In genomic region chr2:232696609-232697058, GRCh38 we compare ENCODE assay signal across 8 cellular contexts. TPM values are rescaled to one million over a fixed set of nuclear protein-coding genes. Genes with fewer than 3 reads are reported as not detected.
A peak's percentile ranks its signal among the peaks of the same experiment; 100 is the strongest.
DNase-seq lines count a peak whose midpoint lies in the region; ATAC-seq, FAIRE-seq and TF ChIP-seq lines count a peak whose summit lies in the region.

No MANE protein-coding gene starts in this region.

- intact Hi-C loops in sciatic nerve (cut with DNase I): no loop called here

- no peak overlapping the region for H3K14ac ChIP-seq in H1 (ENCODE audit: insufficient read length)

- POLR2A ChIA-PET in H1 (lab: Charles Lee; ENCODE audit: partially characterized antibody): interaction anchor here (1.3 to 1.5 kb wide), 3 partner anchors 11 to 113 kb away, joined by 3 to 4 read pairs (median 3); no protein-coding TSS in a partner anchor

- no peaks in the 10 kb centered on the region for H3K9me3 ChIP-seq in BLaER1 treated with 17β-estradiol and CSF1 and Interleukin-3, amounts not matched to agents 10 nM and 100 nM (replicated peaks in 1 of 11)
- H3K9me3 ChIP-seq in NT2/D1 (ENCODE audit: insufficient read depth, low read length): no peaks in the 10 kb centered on the region
- H3K9me3 ChIP-seq in H1 (ENCODE audit: insufficient read depth in 2 of 2, low read depth in 1 of 2, low read length in 1 of 2): no peaks in the 10 kb centered on the region
- H3K9me3 ChIP-seq in neuron (ENCODE audit: low read length): no peaks in the 10 kb centered on the region

- 56% methylated on average over 10 of the region's 10 CpGs; no CpG with 5 or more reads in 1 of the 2 experiments for WGBS in H1 (ENCODE audit: extremely low coverage in 1 of 2, insufficient coverage in 1 of 2, insufficient read length in 1 of 2, insufficient replicate concordance in 2 of 2, low coverage in 1 of 2, low lambda C conversion rate in 2 of 2, missing lambda C conversion rate in 1 of 2), 2 experiments

- ATAC-seq in sciatic nerve: no peak

- no peak for FAIRE-seq in H1 (lab: Jason Lieb, UNC)

- peaks cover 24 to 37% (median 29%) of the 10 kb centered on the region in 10 experiments for H3K4me1 ChIP-seq in BLaER1 treated with 17β-estradiol and CSF1 and Interleukin-3, amounts not matched to agents 10 nM and 100 nM
- H3K4me1 ChIP-seq in NT2/D1 (ENCODE audit: insufficient read depth, insufficient read length) (no peaks in the 10 kb centered on the region), H1 (replicated peaks in 1 of 4; ENCODE audit: control insufficient read depth in 3 of 4, insufficient read depth in 4 of 4, low read length in 3 of 4) (peaks cover 0 to 8% (median 3%) of the 10 kb centered on the region in 4 experiments; a peak in 4 of 7 replicates), neuron (ENCODE audit: insufficient read depth, low read length) (peaks cover 25% of the 10 kb centered on the region)

- no peak overlapping the region for H2BK20ac ChIP-seq in H1 (ENCODE audit: low read length)

- no peak overlapping the region for H3K56ac ChIP-seq in H1 (replicated peaks; ENCODE audit: insufficient read length, low read depth, low read length)

- no peak overlapping the region for H2AK5ac ChIP-seq in H1 (ENCODE audit: low read depth, low read length)

- H3K27ac ChIP-seq in BLaER1 treated with 17β-estradiol and CSF1 and Interleukin-3, amounts not matched to agents 10 nM and 100 nM: peak overlapping the region in 10 of 11 experiments; percentile 30 to 96 (median 78); a peak in 20 of 22 replicates
- peak overlapping the region; percentile 16; the same call in 1 of the 2 replicates for H3K27ac ChIP-seq in H1 (ENCODE audit: low read depth, low read length)

- H3K79me2 ChIP-seq in H1 (ENCODE audit: control insufficient read depth in 1 of 2, insufficient read depth in 2 of 2, low read length in 2 of 2): peaks cover 18 to 42% of the 10 kb centered on the region in 2 experiments

- TF ChIP-seq RAD21 in H1 (IDR thresholded peaks at IDR 0.05 in 1 of 2, conservative IDR thresholded peaks at IDR 0.05 in 1 of 2; ENCODE audit: low read depth in 2 of 2, low read length in 2 of 2): no peak

- no peak for TF ChIP-seq POLR2A in H1 (IDR thresholded peaks at IDR 0.05; ENCODE audit: control extremely low read depth in 1 of 2, low read depth in 2 of 2, low read length in 2 of 2)

- no peak overlapping the region for H3K23ac ChIP-seq in H1 (ENCODE audit: insufficient read length)

- no peak overlapping the region for H2BK15ac ChIP-seq in H1 (ENCODE audit: low read length)

- peak overlapping the region; percentile 66; the same call in 1 of the 2 replicates for H2AFZ ChIP-seq in H1 (ENCODE audit: low read length)
- peak overlapping the region; percentile 93 for H2AFZ ChIP-seq in neuron (ENCODE audit: low read depth, low read length)

- peaks cover 4 to 18% (median 6%) of the 10 kb centered on the region in 11 experiments; a peak in 15 of 22 replicates for H3K36me3 ChIP-seq in BLaER1 treated with 17β-estradiol and CSF1 and Interleukin-3, amounts not matched to agents 10 nM and 100 nM
- H3K36me3 ChIP-seq in NT2/D1 (ENCODE audit: insufficient read depth, insufficient read length, low read length) (peaks cover 21% of the 10 kb centered on the region), H1 (ENCODE audit: control insufficient read depth in 2 of 4, insufficient read depth in 4 of 4, low read length in 3 of 4) (no peaks in the 10 kb centered on the region; a peak in 1 of 8 replicates), neuron (ENCODE audit: insufficient read depth, low read length) (peaks cover 6% of the 10 kb centered on the region)

- peaks cover 0 to 33% (median 12%) of the 10 kb centered on the region in 11 experiments; a peak in 13 of 22 replicates for H4K20me1 ChIP-seq in BLaER1 treated with 17β-estradiol and CSF1 and Interleukin-3, amounts not matched to agents 10 nM and 100 nM
- peaks cover 0 to 2% of the 10 kb centered on the region in 2 experiments for H4K20me1 ChIP-seq in H1 (replicated peaks in 1 of 2; ENCODE audit: control insufficient read depth in 1 of 2, insufficient read depth in 2 of 2, low read length in 2 of 2)

- TF ChIP-seq CTCF in H1 (IDR thresholded peaks at IDR 0.05; ENCODE audit: control extremely low read depth in 1 of 3, insufficient read depth in 1 of 3, low read depth in 1 of 3, low read length in 3 of 3): no peak

- no peak overlapping the region for H2BK12ac ChIP-seq in H1 (ENCODE audit: low read depth, low read length)

- peak overlapping the region; percentile 43 to 91 (median 82) for H3K4me2 ChIP-seq in BLaER1 treated with 17β-estradiol and CSF1 and Interleukin-3, amounts not matched to agents 10 nM and 100 nM
- peak overlapping the region; percentile 44 to 65; a peak in 2 of 4 replicates for H3K4me2 ChIP-seq in H1 (ENCODE audit: insufficient read depth in 1 of 2, low read depth in 2 of 2, low read length in 2 of 2)

- H4K91ac ChIP-seq in H1 (replicated peaks; ENCODE audit: insufficient read length, low read length): no peak overlapping the region

- H3K27me3 ChIP-seq in BLaER1 treated with 17β-estradiol and CSF1 and Interleukin-3, amounts not matched to agents 10 nM and 100 nM: no peaks in the 10 kb centered on the region
- H3K27me3 ChIP-seq in NT2/D1 (ENCODE audit: insufficient read depth, insufficient read length) (no peaks in the 10 kb centered on the region), H1 (replicated peaks in 1 of 4; ENCODE audit: control insufficient read depth in 3 of 4, extremely low read depth in 1 of 4, insufficient read depth in 3 of 4, low read length in 3 of 4) (no peaks in the 10 kb centered on the region), neuron (ENCODE audit: insufficient read depth, low read length) (no peaks in the 10 kb centered on the region)

- H3K18ac ChIP-seq in H1 (ENCODE audit: extremely low read depth, low read length): no peak overlapping the region

- H3K4ac ChIP-seq in H1 (replicated peaks; ENCODE audit: insufficient read length, low read depth, low read length): peak overlapping the region; percentile 65

- no peak for TF ChIP-seq EP300 in H1 (IDR thresholded peaks at IDR 0.05; ENCODE audit: borderline replicate concordance in 1 of 2, low read depth in 2 of 2, low read length in 2 of 2)

- no peak overlapping the region for H4K8ac ChIP-seq in H1 (ENCODE audit: extremely low read depth, insufficient read depth, low read length)

- peak overlapping the region; percentile 80 to 100 (median 94) for H3K4me3 ChIP-seq in BLaER1 treated with 17β-estradiol and CSF1 and Interleukin-3, amounts not matched to agents 10 nM and 100 nM
- no peak overlapping the region for H3K4me3 ChIP-seq in NT2/D1 (ENCODE audit: insufficient read length, low read depth)
- H3K4me3 ChIP-seq in H1 (ENCODE audit: extremely low read depth in 1 of 4, insufficient read depth in 2 of 4, low read depth in 3 of 4, low read length in 4 of 4): peak overlapping the region in 1 of 4 experiments; percentile 96; a peak in 2 of 8 replicates
- peak overlapping the region; percentile 17 for H3K4me3 ChIP-seq in neuron (ENCODE audit: low read length)

- peak overlapping the region; percentile 26 for H2BK120ac ChIP-seq in H1 (replicated peaks; ENCODE audit: low read depth, low read length)

- no peak overlapping the region for H2BK5ac ChIP-seq in H1 (ENCODE audit: low read depth, low read length)

- CTCF ChIA-PET in H1 (lab: Charles Lee; ENCODE audit: partially characterized antibody): no interaction called here

- H3K79me1 ChIP-seq in H1 (ENCODE audit: low read depth, low read length): no peaks in the 10 kb centered on the region; the same call in none of the 2 replicates

- peaks cover 4% of the 10 kb centered on the region for H3K23me2 ChIP-seq in H1 (ENCODE audit: low read depth, low read length)

- H3K9ac ChIP-seq in BLaER1 treated with 17β-estradiol and CSF1 and Interleukin-3, amounts not matched to agents 10 nM and 100 nM: peak overlapping the region; percentile 88 to 97 (median 96); a peak in 19 of 22 replicates
- H3K9ac ChIP-seq in NT2/D1 (ENCODE audit: insufficient read length, low read depth) (peak overlapping the region; percentile 73), H1 (replicated peaks in 1 of 4; ENCODE audit: extremely low read depth in 1 of 4, low read depth in 3 of 4, low read length in 3 of 4) (peak overlapping the region in 2 of 4 experiments; percentile 10 to 23; a peak in 3 of 7 replicates)

- DNase-seq in NT2/D1 (ENCODE audit: low read depth, low spot score) (no peak), H1 (ENCODE audit: low read depth in 1 of 2, low spot score in 2 of 2) (no peak), SKM-1 treated with dmso at 0.1 percent for 144 hours (lab: John Stamatoyannopoulos, UW; ENCODE audit: unreplicated experiment) (no peak), sciatic nerve (ENCODE audit: low spot score) (no peak), NCI-H446 treated with DMSO at 0.1 percent for 48 hours (lab: John Stamatoyannopoulos, UW) (no peak), T1000 (lab: John Stamatoyannopoulos, UW) (no peak)

- peak overlapping the region; percentile 8 for H4K5ac ChIP-seq in H1 (ENCODE audit: insufficient read length, low read depth, low read length)

TF ChIP-seq in H1, 55 proteins besides CTCF, POLR2A, EP300 and RAD21 (continues in another document):
- TF ChIP-seq RFX5 (IDR thresholded peaks at IDR 0.05; ENCODE audit: borderline replicate concordance, low read depth, low read length) (no peak), CBX5 (IDR thresholded peaks at IDR 0.05; ENCODE audit: low read depth, low read length) (no peak), CHD1 (IDR thresholded peaks at IDR 0.05; ENCODE audit: low read depth, low read length) (no peak), MAFK (IDR thresholded peaks at IDR 0.05; ENCODE audit: low read depth, low read length) (no peak), EGR1 (IDR thresholded peaks at IDR 0.05; ENCODE audit: borderline replicate concordance, low read depth, low read length) (no peak), RXRA (IDR thresholded peaks at IDR 0.05; ENCODE audit: insufficient read depth, low read depth, low read length) (no peak), SP4 (IDR thresholded peaks at IDR 0.05; ENCODE audit: low read length) (no peak), FOSL1 (IDR thresholded peaks at IDR 0.05; ENCODE audit: insufficient read depth, low read depth, low read length) (no peak), RBBP5 (IDR thresholded peaks at IDR 0.05; ENCODE audit: borderline replicate concordance, low read depth, low read length) (no peak)

RNA-seq across cellular contexts. Expression of gene GIGYF2, which starts 0.5 kb away (rescaled TPM):
- total RNA-seq in H1 (2021; fragmentation: NEBNext Ultra II Directional; extraction: Animal tissue kit (Norgen Biotek cat#: 25700)): 58.2 and 62.0 TPM in 2 replicates
- 19.3 and 22.3 TPM in 2 replicates for polyA plus RNA-seq in H1 (2011; rRNA removed)
- polyA plus RNA-seq in H1 (2011; cell fraction: cytosol; rRNA removed): 26.4 TPM
- polyA plus RNA-seq in H1 (2011; cell fraction: nucleus; rRNA removed): 40.2 TPM
- polyA plus RNA-seq in H1 (2012, experiment 1 of 2): 30.2 to 46.4 TPM (median 34.1 TPM) in 4 replicates
- polyA plus RNA-seq in H1 (2012, experiment 2 of 2): 2.0 TPM
- 40.9 TPM for polyA plus RNA-seq in H1 (2013, experiment 1 of 2)
- polyA plus RNA-seq in H1 (2013, experiment 2 of 2): 41.0 TPM
- 86.9 and 90.9 TPM in 2 replicates for polyA minus RNA-seq in H1 (2011; rRNA and poly(A)+ RNA removed)
- 37.5 TPM for polyA minus RNA-seq in H1 (2011; cell fraction: cytosol; rRNA and poly(A)+ RNA removed)
- 91.9 TPM for polyA minus RNA-seq in H1 (2011; cell fraction: nucleus; rRNA and poly(A)+ RNA removed)
- 97.1 TPM for total RNA-seq in sciatic nerve
